Comparison of ENCODE assay signal across 1 cellular context in the genomic region with DNA sequence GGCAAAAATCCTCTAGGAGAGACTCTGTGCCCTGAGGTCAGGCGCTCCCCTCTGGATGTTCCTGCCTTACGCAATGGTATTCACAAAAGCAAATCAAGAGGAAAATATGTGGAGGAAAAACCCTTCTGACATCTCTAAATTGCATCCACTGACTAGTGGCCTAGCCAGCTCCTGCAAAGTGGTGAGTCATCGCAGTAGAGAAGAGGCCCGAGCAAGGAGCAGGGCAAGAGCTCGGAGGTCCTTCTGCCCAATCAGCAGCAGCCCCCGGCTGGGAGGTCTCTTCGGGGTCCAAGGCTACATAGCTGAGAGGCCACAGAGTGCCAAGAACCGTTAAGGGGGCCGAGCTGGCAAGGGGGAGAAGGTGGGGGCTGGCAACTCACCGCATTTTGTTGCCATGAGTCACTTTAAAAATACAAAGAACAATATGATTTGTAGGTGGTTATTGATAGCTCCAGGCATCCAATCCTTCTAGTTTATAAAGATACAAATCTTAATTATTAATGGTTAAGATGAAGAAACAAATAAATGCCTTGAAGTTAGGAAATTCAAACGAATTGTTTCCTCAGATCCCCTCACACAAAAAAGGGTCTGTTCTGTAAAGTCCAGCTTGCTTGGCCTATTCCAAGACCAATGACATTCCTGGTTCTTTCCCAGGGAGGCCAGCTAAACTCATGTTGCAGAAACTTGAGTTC.
TF ChIP-seq lines count a peak whose summit lies in the region.

No MANE protein-coding gene starts in this region.

TF ChIP-seq in HCT116, 20 proteins besides CTCF, POLR2A, EP300 and RAD21 (continued from another document):
- TF ChIP-seq YY1 (IDR thresholded peaks at IDR 0.05; ENCODE audit: extremely low read depth, insufficient replicate concordance, low read depth, low read length): peak; percentile 30
- TF ChIP-seq CEBPB (IDR thresholded peaks at IDR 0.05; ENCODE audit: low read depth): peak; percentile 97
- TF ChIP-seq, protein P1, sequence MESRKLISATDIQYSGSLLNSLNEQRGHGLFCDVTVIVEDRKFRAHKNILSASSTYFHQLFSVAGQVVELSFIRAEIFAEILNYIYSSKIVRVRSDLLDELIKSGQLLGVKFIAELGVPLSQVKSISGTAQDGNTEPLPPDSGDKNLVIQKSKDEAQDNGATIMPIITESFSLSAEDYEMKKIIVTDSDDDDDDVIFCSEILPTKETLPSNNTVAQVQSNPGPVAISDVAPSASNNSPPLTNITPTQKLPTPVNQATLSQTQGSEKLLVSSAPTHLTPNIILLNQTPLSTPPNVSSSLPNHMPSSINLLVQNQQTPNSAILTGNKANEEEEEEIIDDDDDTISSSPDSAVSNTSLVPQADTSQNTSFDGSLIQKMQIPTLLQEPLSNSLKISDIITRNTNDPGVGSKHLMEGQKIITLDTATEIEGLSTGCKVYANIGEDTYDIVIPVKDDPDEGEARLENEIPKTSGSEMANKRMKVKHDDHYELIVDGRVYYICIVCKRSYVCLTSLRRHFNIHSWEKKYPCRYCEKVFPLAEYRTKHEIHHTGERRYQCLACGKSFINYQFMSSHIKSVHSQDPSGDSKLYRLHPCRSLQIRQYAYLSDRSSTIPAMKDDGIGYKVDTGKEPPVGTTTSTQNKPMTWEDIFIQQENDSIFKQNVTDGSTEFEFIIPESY (IDR thresholded peaks at IDR 0.05; ENCODE audit: extremely low read depth, insufficient replicate concordance, low read length): no peak
- TF ChIP-seq SIN3A (IDR thresholded peaks at IDR 0.05; ENCODE audit: low read depth): peak; percentile 64; the same call in 1 of the 2 replicates
- 0 out of 2 replicates have a peak, but pooled peaks have one; percentile 24 for TF ChIP-seq EGR1 (IDR thresholded peaks at IDR 0.05; ENCODE audit: low read depth)
